9 cellular contexts compared by ENCODE assay signal in genomic region chr15:81939604-81940440, GRCh38.
DNase-seq lines count a peak whose midpoint lies in the region; ATAC-seq and TF ChIP-seq lines count a peak whose summit lies in the region.
"Had no signal": no experiment of that assay in that cellular context is flagged by ENCODE, and none has a peak within 500 bp of the region (broad histone marks: within the 10 kb centered on the region; RNA-seq: fewer than 3 reads in every experiment).

No MANE protein-coding gene starts in this region.

- DNase-seq in NCI-H82 (lab: John Stamatoyannopoulos, UW) = peak; percentile 75
- no peak for DNase-seq in NCI-H82 treated with DMSO at 0.1 percent for 48 hours (lab: John Stamatoyannopoulos, UW; ENCODE audit: unreplicated experiment)
- DNase-seq in IMR-90 = peak; percentile 81
- DNase-seq in WTC11 (ENCODE audit: low spot score) = peak; percentile 46
- peak; percentile 47 for DNase-seq in kidney tubule cell (ENCODE audit: low spot score)
- no peak for DNase-seq in amygdala (lab: John Stamatoyannopoulos, UW)
- DNase-seq in posterior cingulate gyrus = no peak
- no peak for DNase-seq in activated T-cell treated with anti-CD3 and anti-CD28 coated beads, Interleukin-2, amount 50 U/mL, for 4 hours

- peak; percentile 82 for TF ChIP-seq RAD21 in IMR-90 (IDR thresholded peaks at IDR 0.05; ENCODE audit: low read length)

- peak overlapping the region; percentile 81; the same call in 1 of the 2 replicates for H3K18ac ChIP-seq in IMR-90 (ENCODE audit: low read depth, low read length)

- no peak for TF ChIP-seq POLR2A in IMR-90 (IDR thresholded peaks at IDR 0.05; ENCODE audit: low read depth, low read length)

- no peak overlapping the region for H2AK5ac ChIP-seq in IMR-90 (ENCODE audit: low read depth, low read length)

- intact Hi-C loops in IMR-90 (cut with micrococcal nuclease) = loop anchor here (1.0 to 5.0 kb wide), 6 partner anchors 105 to 530 kb away; no protein-coding TSS in a partner anchor
- intact Hi-C loops in posterior cingulate gyrus (cut with DNase I) = no loop called here

- peaks cover 15% of the 10 kb centered on the region; the same call in 1 of the 2 replicates for H3K27me3 Mint-ChIP-seq in WTC11 (ENCODE audit: low read depth)
- peaks cover 25% of the 10 kb centered on the region for H3K27me3 Mint-ChIP-seq in activated T-cell treated with anti-CD3 and anti-CD28 coated beads, Interleukin-2, amount 50 U/mL, for 4 hours (ENCODE audit: low read depth)

- H3K56ac ChIP-seq in IMR-90 (ENCODE audit: extremely low read depth, insufficient read depth, low read length) = no peak overlapping the region

- H3K36me3 Mint-ChIP-seq in WTC11 = no peaks in the 10 kb centered on the region
- H3K36me3 Mint-ChIP-seq in activated T-cell treated with anti-CD3 and anti-CD28 coated beads, Interleukin-2, amount 50 U/mL, for 4 hours (ENCODE audit: insufficient read depth) = peaks cover 2% of the 10 kb centered on the region
- H3K36me3 Mint-ChIP-seq: CD8-positive, alpha-beta memory T cell had no signal

- in situ Hi-C loops in IMR-90 (cut with MboI; ENCODE audit: low sequenced_read_pairs) = loop anchor here (10.0 kb wide), 1 partner anchor 465 kb away; no protein-coding TSS in a partner anchor

- no peaks in the 10 kb centered on the region for H3K79me1 ChIP-seq in IMR-90 (ENCODE audit: low read depth in 1 of 2, low read length in 2 of 2)

- H2AK9ac ChIP-seq in IMR-90 (replicated peaks; ENCODE audit: low read depth, low read length, poor library complexity) = no peak overlapping the region

- no peaks in the 10 kb centered on the region for H4K20me1 ChIP-seq in IMR-90 (ENCODE audit: insufficient read depth, low read length)

- H4K8ac ChIP-seq in IMR-90 (ENCODE audit: low read depth in 2 of 2, low read length in 2 of 2) = peak overlapping the region in 1 of 2 experiments; percentile 2; a peak in 1 of 4 replicates

- H3K9me3 ChIP-seq in IMR-90 (ENCODE audit: control insufficient read depth, insufficient read depth, low read length) = no peaks in the 10 kb centered on the region

- peak overlapping the region; percentile 86 for H2BK20ac ChIP-seq in IMR-90 (ENCODE audit: low read depth, low read length)

- H3K4me3 ChIP-seq in IMR-90 (ENCODE audit: insufficient read depth, low read depth, low read length) = no peak overlapping the region

- H3K14ac ChIP-seq in IMR-90 (replicated peaks; ENCODE audit: low read depth, low read length) = peak overlapping the region; percentile 62; the same call in 1 of the 2 replicates

- no peak overlapping the region for H3K27ac Mint-ChIP-seq in WTC11
- H3K27ac Mint-ChIP-seq: CD8-positive, alpha-beta memory T cell had no signal

- H4K91ac ChIP-seq in IMR-90 (ENCODE audit: insufficient read depth, low read depth, low read length) = peak overlapping the region; percentile 45

- H3K27ac ChIP-seq in IMR-90 (ENCODE audit: insufficient read depth, low read length) = peak overlapping the region; percentile 59; the same call in 1 of the 2 replicates

- H3K4me1 Mint-ChIP-seq in WTC11 = peaks cover 16% of the 10 kb centered on the region
- no peaks in the 10 kb centered on the region for H3K4me1 Mint-ChIP-seq in activated T-cell treated with anti-CD3 and anti-CD28 coated beads, Interleukin-2, amount 50 U/mL, for 4 hours (ENCODE audit: low read depth)
- H3K4me1 Mint-ChIP-seq: CD8-positive, alpha-beta memory T cell had no signal

- TF ChIP-seq CTCF in IMR-90 (conservative IDR thresholded peaks at IDR 0.05; ENCODE audit: low read depth, low read length) (peak; percentile 85), WTC11 (IDR thresholded peaks at IDR 0.05) (peak; percentile 83)

- H2BK120ac ChIP-seq in IMR-90 (ENCODE audit: low read depth, low read length) = peak overlapping the region; percentile 82

- ATAC-seq in IMR-90 (ENCODE audit: low read depth) (0 out of 2 replicates have a peak, but pooled peaks have one; percentile 24), WTC11 (no peak)
- no peak for ATAC-seq in activated T-cell treated with anti-CD3 and anti-CD28 coated beads, Interleukin-2, amount 50 U/mL, for 4 hours

- H3K9ac ChIP-seq in IMR-90 (ENCODE audit: low read depth, low read length) = no peak overlapping the region

- peak overlapping the region; percentile 2; the same call in 1 of the 2 replicates for H3K4me2 ChIP-seq in IMR-90 (ENCODE audit: low read depth, low read length)

- peaks cover 11% of the 10 kb centered on the region for H3K9me1 ChIP-seq in IMR-90 (ENCODE audit: insufficient read depth, low read length)

- no CpG with 5 or more reads among the region's 5 CpGs for WGBS in IMR-90 (ENCODE audit: extremely low coverage in 2 of 2, insufficient read length in 1 of 2), 2 experiments

- peak overlapping the region; percentile 18; the same call in 1 of the 2 replicates for H4K5ac ChIP-seq in IMR-90 (ENCODE audit: low read depth, low read length)

- CTCF ChIA-PET in IMR-90 (lab: Yijun Ruan, JAX) (interaction anchor here (0.8 to 1.3 kb wide), 4 partner anchors 42 to 460 kb away, joined by 3 to 5 read pairs (median 4); no protein-coding TSS in a partner anchor), WTC11 (lab: Charles Lee) (interaction anchor here (0.8 to 2.7 kb wide), 5 partner anchors 127 to 529 kb away, joined by 3 to 11 read pairs (median 4); no protein-coding TSS in a partner anchor)

- dilution Hi-C loops in IMR-90 (cut with HindIII; ENCODE audit: low sequenced_read_pairs, unreplicated experiment) = no loop called here

- H3K4me3 Mint-ChIP-seq in WTC11 = no peak overlapping the region
- no peak overlapping the region for H3K4me3 Mint-ChIP-seq in activated T-cell treated with anti-CD3 and anti-CD28 coated beads, Interleukin-2, amount 50 U/mL, for 4 hours
- H3K4me3 Mint-ChIP-seq: CD8-positive, alpha-beta memory T cell had no signal

- no TSS peak for BruUV-seq in IMR-90 (replicated peaks; lab: Mats Ljungman, UMichigan)

- no peaks in the 10 kb centered on the region for H3K36me3 ChIP-seq in IMR-90 (ENCODE audit: control insufficient read depth, insufficient read depth, low read length)

- no peaks in the 10 kb centered on the region for H3K27me3 ChIP-seq in IMR-90 (ENCODE audit: control insufficient read depth, insufficient read depth, low read length)

- no peak overlapping the region for H3K23ac ChIP-seq in IMR-90 (ENCODE audit: low read depth, low read length)

- H3K9me3 Mint-ChIP-seq in WTC11 = no peaks in the 10 kb centered on the region
- peaks cover 18% of the 10 kb centered on the region for H3K9me3 Mint-ChIP-seq in activated T-cell treated with anti-CD3 and anti-CD28 coated beads, Interleukin-2, amount 50 U/mL, for 4 hours

- peak overlapping the region; percentile 37; the same call in 1 of the 2 replicates for H3K4ac ChIP-seq in IMR-90 (ENCODE audit: low read depth, low read length)

- H2BK5ac ChIP-seq in IMR-90 (ENCODE audit: low read depth, low read length, poor library complexity, severe bottlenecking) = peak overlapping the region; percentile 81

- POLR2A ChIA-PET in IMR-90 (lab: Charles Lee; ENCODE audit: unreplicated experiment) (no interaction called here), WTC11 (lab: Charles Lee) (no interaction called here)

- no peak overlapping the region for H2AFZ ChIP-seq in IMR-90 (replicated peaks; ENCODE audit: low read length, poor library complexity)

- peaks cover 6% of the 10 kb centered on the region for H3K4me1 ChIP-seq in IMR-90 (ENCODE audit: control insufficient read depth, insufficient read depth, low read length)

- no peak overlapping the region for H2BK15ac ChIP-seq in IMR-90 (ENCODE audit: low read depth, low read length)

TF ChIP-seq in IMR-90, 13 proteins besides CTCF, POLR2A, EP300 and RAD21 (continues in another document):
- TF ChIP-seq CEBPB (IDR thresholded peaks at IDR 0.05; ENCODE audit: low read depth, low read length) = 0 out of 2 replicates have a peak, but pooled peaks have one; percentile 14
- TF ChIP-seq FOS (IDR thresholded peaks at IDR 0.05; ENCODE audit: low read depth, low read length) = peak; percentile 44; the same call in 1 of the 2 replicates
- TF ChIP-seq RFX5 (IDR thresholded peaks at IDR 0.05; ENCODE audit: low read depth, low read length) = no peak
- peak; percentile 43; the same call in 1 of the 2 replicates for TF ChIP-seq BHLHE40 (IDR thresholded peaks at IDR 0.05; ENCODE audit: low read depth, low read length)
- TF ChIP-seq SMC3 (IDR thresholded peaks at IDR 0.05; ENCODE audit: low read depth, low read length) = peak; percentile 76
- no peak for TF ChIP-seq CHD1 (IDR thresholded peaks at IDR 0.05; ENCODE audit: low read depth, low read length)
- TF ChIP-seq MAFK (IDR thresholded peaks at IDR 0.05; ENCODE audit: low read depth, low read length) = no peak

TF ChIP-seq in WTC11, 78 proteins besides CTCF, POLR2A, EP300 and RAD21 (continues in another document):
- TF ChIP-seq ATF3 (CRISPR knock-in tag; conservative IDR thresholded peaks at IDR 0.05) (no peak), NR1H2 (CRISPR knock-in tag; IDR thresholded peaks at IDR 0.05) (no peak), MAX (CRISPR knock-in tag; IDR thresholded peaks at IDR 0.05) (no peak), MYBL2 (CRISPR knock-in tag; IDR thresholded peaks at IDR 0.05) (no peak), SP1 (CRISPR knock-in tag; conservative IDR thresholded peaks at IDR 0.05) (no peak), SMAD3 (CRISPR knock-in tag; IDR thresholded peaks at IDR 0.05; ENCODE audit: borderline replicate concordance) (no peak), FOXJ3 (CRISPR knock-in tag; IDR thresholded peaks at IDR 0.05; ENCODE audit: borderline replicate concordance) (no peak), ZNF263 (CRISPR knock-in tag; IDR thresholded peaks at IDR 0.05; ENCODE audit: low read depth) (no peak)
- TF ChIP-seq, protein P1, sequence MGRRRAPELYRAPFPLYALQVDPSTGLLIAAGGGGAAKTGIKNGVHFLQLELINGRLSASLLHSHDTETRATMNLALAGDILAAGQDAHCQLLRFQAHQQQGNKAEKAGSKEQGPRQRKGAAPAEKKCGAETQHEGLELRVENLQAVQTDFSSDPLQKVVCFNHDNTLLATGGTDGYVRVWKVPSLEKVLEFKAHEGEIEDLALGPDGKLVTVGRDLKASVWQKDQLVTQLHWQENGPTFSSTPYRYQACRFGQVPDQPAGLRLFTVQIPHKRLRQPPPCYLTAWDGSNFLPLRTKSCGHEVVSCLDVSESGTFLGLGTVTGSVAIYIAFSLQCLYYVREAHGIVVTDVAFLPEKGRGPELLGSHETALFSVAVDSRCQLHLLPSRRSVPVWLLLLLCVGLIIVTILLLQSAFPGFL (CRISPR knock-in tag; IDR thresholded peaks at IDR 0.05; ENCODE audit: borderline replicate concordance) = no peak

Comparison
In these comparisons a context has a peak if more than half of its experiments do, and no peak if none do; other contexts are left out.
1. DNase-seq: peak in NCI-H82 (single experiment), IMR-90 (single experiment), WTC11 (single experiment) and kidney tubule cell (single experiment); none in NCI-H82 treated with DMSO at 0.1 percent for 48 hours (single experiment), amygdala (0 of 56), posterior cingulate gyrus (0 of 10) and activated T-cell treated with anti-CD3 and anti-CD28 coated beads, Interleukin-2, amount 50 U/mL, for 4 hours (single experiment).